ENCODE assay signal across 17 cellular contexts in the genomic region with DNA sequence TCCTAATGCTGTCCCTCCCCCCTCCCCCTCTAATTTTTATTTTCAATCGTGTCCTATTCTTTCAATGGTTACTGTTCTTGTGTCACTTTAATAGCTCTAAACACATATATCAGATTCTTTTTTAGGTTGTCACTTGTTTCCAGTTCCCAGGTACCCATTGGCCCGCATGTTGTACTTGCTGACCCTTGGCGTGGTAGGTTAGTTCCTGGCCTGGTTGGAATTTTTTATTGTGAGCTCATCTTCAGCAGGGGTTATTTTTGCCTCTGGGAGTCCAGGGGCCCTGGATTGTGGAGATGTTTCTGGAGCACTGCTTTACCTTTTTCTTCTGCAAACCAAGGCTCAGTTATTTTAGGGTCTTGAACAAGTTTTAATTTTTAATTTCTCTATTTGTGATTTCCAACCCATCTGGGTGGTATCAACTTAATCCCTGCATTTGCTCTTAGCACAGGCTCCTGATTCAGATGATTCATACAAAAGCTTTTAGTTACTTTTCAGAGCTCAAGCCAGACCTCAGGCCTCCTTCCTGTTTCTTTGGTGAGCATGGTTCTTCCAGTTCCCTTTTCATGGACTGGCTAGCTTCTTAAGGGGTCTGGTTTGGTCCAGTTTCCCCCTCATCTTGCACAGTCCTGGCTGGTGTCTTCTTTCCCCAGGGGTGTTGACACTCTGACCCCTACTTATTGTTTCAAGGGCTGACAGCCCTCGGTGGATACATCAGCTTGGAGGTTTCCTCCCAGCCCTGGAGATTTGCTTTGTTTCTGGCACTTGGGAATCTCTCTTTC.
DNase-seq lines count a peak whose midpoint lies in the region; ATAC-seq and TF ChIP-seq lines count a peak whose summit lies in the region.
"Had no signal": no experiment of that assay in that cellular context is flagged by ENCODE, and none has a peak within 500 bp of the region (broad histone marks: within the 10 kb centered on the region; RNA-seq: fewer than 3 reads in every experiment).

No MANE protein-coding gene starts in this region.

- peak overlapping the region; percentile 84 for H3K27ac Mint-ChIP-seq in endothelial cell (ENCODE audit: unreplicated experiment)
- H3K27ac Mint-ChIP-seq: activated CD4-positive, alpha-beta T cell treated with anti-CD3 and anti-CD28 coated beads, Interleukin-2, amount 10 ng/mL, durations not matched to agents 24 days and 14 days; activated naive CD8-positive, alpha-beta T cell treated with anti-CD3 and anti-CD28 coated beads, Interleukin-2, amount 50 U/mL, for 24 hours; mesothelial cell of epicardium had no signal

- no peak overlapping the region for H3K23ac ChIP-seq in trophoblast cell (ENCODE audit: low read length)

- H3K27me3 ChIP-seq in trophoblast cell (ENCODE audit: insufficient read depth, low read length) = no peaks in the 10 kb centered on the region
- H3K27me3 ChIP-seq: thyroid gland had no signal

- H3K18ac ChIP-seq in trophoblast cell (ENCODE audit: low read length) = no peak overlapping the region

- H3K4me2 ChIP-seq in trophoblast cell (ENCODE audit: low read length) = peak overlapping the region; percentile 29

- no peaks in the 10 kb centered on the region for H3K36me3 Mint-ChIP-seq in endothelial cell (ENCODE audit: low read depth, unreplicated experiment)
- H3K36me3 Mint-ChIP-seq: mesothelial cell of epicardium had no signal

- intact Hi-C loops in Right ventricle myocardium superior (cut with DNase I) = no loop called here

- H3K36me3 ChIP-seq in trophoblast cell (ENCODE audit: control insufficient read depth in 1 of 2, insufficient read depth in 2 of 2, low read length in 2 of 2) = no peaks in the 10 kb centered on the region
- H3K36me3 ChIP-seq: thyroid gland had no signal

- no peaks in the 10 kb centered on the region for H3K79me2 ChIP-seq in trophoblast cell (ENCODE audit: control insufficient read depth, insufficient read depth, low read length, poor library complexity)

- H3K79me1 ChIP-seq in trophoblast cell (ENCODE audit: low read length) = no peaks in the 10 kb centered on the region

- peaks cover 3 to 9% of the 10 kb centered on the region in 2 experiments for H3K4me1 ChIP-seq in trophoblast cell (ENCODE audit: control insufficient read depth in 1 of 2, insufficient read depth in 2 of 2, low read length in 2 of 2)
- H3K4me1 ChIP-seq: thyroid gland had no signal

- no CpG with 5 or more reads among the region's 4 CpGs for WGBS in trophoblast cell (ENCODE audit: extremely low coverage, insufficient coverage, insufficient read length)

- no peak overlapping the region for H4K12ac ChIP-seq in trophoblast cell (ENCODE audit: low read depth, low read length)

- H3K14ac ChIP-seq in trophoblast cell (ENCODE audit: low read length) = no peak overlapping the region

- H3K4ac ChIP-seq in trophoblast cell (ENCODE audit: low read depth, low read length) = no peak overlapping the region

- DNase-seq in OCI-M1 (lab: John Stamatoyannopoulos, UW) (peak; percentile 35), endothelial cell (ENCODE audit: low spot score) (no peak), trophoblast cell (peak; percentile 56 to 71), NCI-H1930 (lab: John Stamatoyannopoulos, UW) (no peak), mucosa of gallbladder (ENCODE audit: low spot score) (no peak), Right ventricle myocardium superior (no peak)
- DNase-seq: activated CD4-positive, alpha-beta T cell treated with anti-CD3 and anti-CD28 coated beads, Interleukin-2, amount 10 ng/mL, durations not matched to agents 24 days and 14 days; activated naive CD8-positive, alpha-beta T cell treated with anti-CD3 and anti-CD28 coated beads, Interleukin-2, amount 50 U/mL, for 24 hours; activated T-cell treated with anti-CD3 and anti-CD28 coated beads, Interleukin-2, amount 50 U/mL, for 4 hours; NCI-H1092; NCI-H2227 treated with DMSO at 0.1 percent for 48 hours; posterior cingulate gyrus; T-helper 1 cell; thyroid gland had no signal

- H4K91ac ChIP-seq in trophoblast cell (ENCODE audit: low read depth, low read length) = peak overlapping the region; percentile 65

- no peaks in the 10 kb centered on the region for H3K9me3 Mint-ChIP-seq in endothelial cell (ENCODE audit: unreplicated experiment)
- H3K9me3 Mint-ChIP-seq: activated CD4-positive, alpha-beta T cell treated with anti-CD3 and anti-CD28 coated beads, Interleukin-2, amount 10 ng/mL, durations not matched to agents 24 days and 14 days; activated naive CD8-positive, alpha-beta T cell treated with anti-CD3 and anti-CD28 coated beads, Interleukin-2, amount 50 U/mL, for 24 hours; activated T-cell treated with anti-CD3 and anti-CD28 coated beads, Interleukin-2, amount 50 U/mL, for 4 hours; mesothelial cell of epicardium had no signal

- H3K4me1 Mint-ChIP-seq in endothelial cell (ENCODE audit: unreplicated experiment) = peaks cover 37% of the 10 kb centered on the region
- H3K4me1 Mint-ChIP-seq: activated CD4-positive, alpha-beta T cell treated with anti-CD3 and anti-CD28 coated beads, Interleukin-2, amount 10 ng/mL, durations not matched to agents 24 days and 14 days; activated naive CD8-positive, alpha-beta T cell treated with anti-CD3 and anti-CD28 coated beads, Interleukin-2, amount 50 U/mL, for 24 hours; mesothelial cell of epicardium had no signal

- H2BK120ac ChIP-seq in trophoblast cell (ENCODE audit: insufficient read depth, low read length, poor library complexity) = no peak overlapping the region

- TF ChIP-seq CTCF in endothelial cell (IDR thresholded peaks at IDR 0.05; ENCODE audit: unreplicated experiment) = no peak

- no peaks in the 10 kb centered on the region for H3K9me3 ChIP-seq in trophoblast cell (ENCODE audit: insufficient read depth, low read depth, low read length)
- H3K9me3 ChIP-seq: thyroid gland had no signal

- H4K8ac ChIP-seq in trophoblast cell (ENCODE audit: low read depth, low read length) = peak overlapping the region; percentile 44

- H2BK12ac ChIP-seq in trophoblast cell (ENCODE audit: low read length) = no peak overlapping the region

- H3K27ac ChIP-seq in trophoblast cell (ENCODE audit: low read depth, low read length) = peak overlapping the region; percentile 28
- H3K27ac ChIP-seq: thyroid gland had no signal

- no peak overlapping the region for H3K4me3 ChIP-seq in trophoblast cell (ENCODE audit: low read depth, low read length)
- H3K4me3 ChIP-seq: thyroid gland had no signal

- H2AFZ ChIP-seq in trophoblast cell (ENCODE audit: insufficient read depth, low read length, poor library complexity) = no peak overlapping the region

- H2AK5ac ChIP-seq in trophoblast cell (ENCODE audit: low read length) = no peak overlapping the region

- H3K27me3 Mint-ChIP-seq in endothelial cell (ENCODE audit: unreplicated experiment) = peaks cover 1% of the 10 kb centered on the region
- H3K27me3 Mint-ChIP-seq: activated naive CD8-positive, alpha-beta T cell treated with anti-CD3 and anti-CD28 coated beads, Interleukin-2, amount 50 U/mL, for 24 hours had no signal

- H3K4me3 Mint-ChIP-seq in endothelial cell (ENCODE audit: unreplicated experiment) = no peak overlapping the region
- H3K4me3 Mint-ChIP-seq: activated CD4-positive, alpha-beta T cell treated with anti-CD3 and anti-CD28 coated beads, Interleukin-2, amount 10 ng/mL, durations not matched to agents 24 days and 14 days; activated naive CD8-positive, alpha-beta T cell treated with anti-CD3 and anti-CD28 coated beads, Interleukin-2, amount 50 U/mL, for 24 hours; activated T-cell treated with anti-CD3 and anti-CD28 coated beads, Interleukin-2, amount 50 U/mL, for 4 hours; mesothelial cell of epicardium had no signal

- H2BK5ac ChIP-seq in trophoblast cell (ENCODE audit: low read depth, low read length, poor library complexity) = no peak overlapping the region

- no peak overlapping the region for H3K9ac ChIP-seq in trophoblast cell (ENCODE audit: low read length)

- ATAC-seq in HG03432 (IDR thresholded peaks at IDR 0.05; ENCODE audit: unreplicated experiment) (peak; percentile 42), HG02884 (IDR thresholded peaks at IDR 0.05; ENCODE audit: unreplicated experiment) (no peak), Right ventricle myocardium superior (ENCODE audit: poor library complexity) (no peak)
- ATAC-seq: activated naive CD8-positive, alpha-beta T cell treated with anti-CD3 and anti-CD28 coated beads, Interleukin-2, amount 50 U/mL, for 24 hours; activated T-cell treated with anti-CD3 and anti-CD28 coated beads, Interleukin-2, amount 50 U/mL, for 4 hours had no signal

Comparison
In these comparisons a context has a peak if more than half of its experiments do, and no peak if none do; other contexts are left out.
1. DNase-seq: peak in OCI-M1 (single experiment) and trophoblast cell (2 of 2); none in endothelial cell (single experiment), NCI-H1930 (0 of 2), mucosa of gallbladder (single experiment) and Right ventricle myocardium superior (single experiment).